In genomic region chr1:109248444-109248796, GRCh38 we compare ENCODE assay signal across 1 cellular context.
TF ChIP-seq lines count a peak whose summit lies in the region.

No MANE protein-coding gene starts in this region.

TF ChIP-seq in GM23338, 12 proteins besides CTCF, POLR2A, EP300 and RAD21 (continued from another document):
- no peak for TF ChIP-seq ZNF462 (CRISPR knock-in tag; IDR thresholded peaks at IDR 0.05)
- TF ChIP-seq STAT1 (IDR thresholded peaks at IDR 0.05; ENCODE audit: unreplicated experiment): no peak
- no peak for TF ChIP-seq CREB1 (CRISPR knock-in tag; IDR thresholded peaks at IDR 0.05; ENCODE audit: low read depth)
- no peak for TF ChIP-seq JUNB (IDR thresholded peaks at IDR 0.05; ENCODE audit: unreplicated experiment)
- TF ChIP-seq ZNF114 (CRISPR knock-in tag; IDR thresholded peaks at IDR 0.05): no peak
- no peak for TF ChIP-seq EZH2 (IDR thresholded peaks at IDR 0.05; ENCODE audit: low read depth, unreplicated experiment)
- TF ChIP-seq POLR2AphosphoS5 (IDR thresholded peaks at IDR 0.05; ENCODE audit: low read depth): no peak
- no peak for TF ChIP-seq REST (IDR thresholded peaks at IDR 0.05; ENCODE audit: unreplicated experiment)
